1 cellular context compared by ENCODE assay signal in genomic region chr12:45990468-45991288, GRCh38.
TF ChIP-seq lines count a peak whose summit lies in the region.

SCAF11 (minus strand) TSS chr12:45990574; CDS start chr12:45964167, 26,407 bp downstream.

TF ChIP-seq in HepG2, 621 proteins besides CTCF, POLR2A, EP300 and RAD21 (continued from another document and continues in another):
- TF ChIP-seq ZNF512B (CRISPR knock-in tag; IDR thresholded peaks at IDR 0.05; ENCODE audit: borderline replicate concordance) (no peak), HNF1B (CRISPR knock-in tag; IDR thresholded peaks at IDR 0.05) (peak; percentile 96), KLF13 (CRISPR knock-in tag; IDR thresholded peaks at IDR 0.05) (no peak), ZNF280D (CRISPR knock-in tag; IDR thresholded peaks at IDR 0.05) (peak; percentile 59), ZNF275 (CRISPR knock-in tag; IDR thresholded peaks at IDR 0.05; ENCODE audit: borderline replicate concordance) (peak; percentile 62; the same call in 1 of the 2 replicates), ZNF460 (CRISPR knock-in tag; IDR thresholded peaks at IDR 0.05; ENCODE audit: borderline replicate concordance) (no peak), ZSCAN25 (CRISPR knock-in tag; IDR thresholded peaks at IDR 0.05) (peak; percentile 100), ZNF891 (CRISPR knock-in tag; IDR thresholded peaks at IDR 0.05) (peak; percentile 90), FOXA3 (CRISPR knock-in tag; IDR thresholded peaks at IDR 0.05) (peak; percentile 77), ZNF431 (CRISPR knock-in tag; IDR thresholded peaks at IDR 0.05; ENCODE audit: borderline replicate concordance, low read depth) (peak; percentile 95), MATR3 (CRISPR knock-in tag; IDR thresholded peaks at IDR 0.05) (no peak), ZNF121 (CRISPR knock-in tag; IDR thresholded peaks at IDR 0.05) (no peak), LBX2 (CRISPR knock-in tag; IDR thresholded peaks at IDR 0.05; ENCODE audit: borderline replicate concordance) (peak; percentile 81; the same call in 1 of the 2 replicates), ZNF609 (CRISPR knock-in tag; IDR thresholded peaks at IDR 0.05; ENCODE audit: borderline replicate concordance) (peak; percentile 83), PAXIP1 (CRISPR knock-in tag; conservative IDR thresholded peaks at IDR 0.05) (peak; percentile 90), PLSCR1 (CRISPR knock-in tag; IDR thresholded peaks at IDR 0.05; ENCODE audit: borderline replicate concordance) (no peak), NCOA1 (CRISPR knock-in tag; IDR thresholded peaks at IDR 0.05) (no peak), ZNF512 (CRISPR knock-in tag; IDR thresholded peaks at IDR 0.05) (no peak; the same call in 1 of the 2 replicates), ZNF484 (CRISPR knock-in tag; IDR thresholded peaks at IDR 0.05; ENCODE audit: borderline replicate concordance, low read depth) (no peak), TAF15 (IDR thresholded peaks at IDR 0.05; ENCODE audit: low read depth, low read length, poor library complexity, severe bottlenecking) (no peak), ZSCAN29 (CRISPR knock-in tag; conservative IDR thresholded peaks at IDR 0.05) (no peak), RARA (CRISPR knock-in tag; IDR thresholded peaks at IDR 0.05) (peak; percentile 55), ZNF256 (CRISPR knock-in tag; conservative IDR thresholded peaks at IDR 0.05) (peak; percentile 93), CHD2 (IDR thresholded peaks at IDR 0.05; ENCODE audit: low read depth, low read length) (peak; percentile 66; the same call in 1 of the 2 replicates), SNAPC5 (CRISPR knock-in tag; IDR thresholded peaks at IDR 0.05; ENCODE audit: borderline replicate concordance) (no peak; the same call in 1 of the 2 replicates), SNRNP70 (IDR thresholded peaks at IDR 0.05; ENCODE audit: low read depth, low read length) (no peak), KMT2A (CRISPR knock-in tag; IDR thresholded peaks at IDR 0.05) (no peak), ZNF709 (CRISPR knock-in tag; IDR thresholded peaks at IDR 0.05) (peak; percentile 94), PAX8 (CRISPR knock-in tag; IDR thresholded peaks at IDR 0.05; ENCODE audit: borderline replicate concordance) (0 out of 2 replicates have a peak, but pooled peaks have one; percentile 0), ZNF414 (CRISPR knock-in tag; IDR thresholded peaks at IDR 0.05) (0 out of 2 replicates have a peak, but pooled peaks have one; percentile 51), DBP (CRISPR knock-in tag; IDR thresholded peaks at IDR 0.05; ENCODE audit: not compliant biosample characterization) (peak; percentile 87), ZNF674 (CRISPR knock-in tag; IDR thresholded peaks at IDR 0.05; ENCODE audit: low read depth) (peak; percentile 80; the same call in 1 of the 2 replicates), ZNF136 (CRISPR knock-in tag; IDR thresholded peaks at IDR 0.05; ENCODE audit: low read depth) (no peak; the same call in none of the 2 replicates)
